Comparison of ENCODE assay signal across 22 cellular contexts in genomic region chr18:2625217-2625616, GRCh38.
"Had no signal": no experiment of that assay in that cellular context is flagged by ENCODE, and none has a peak within 500 bp of the region (broad histone marks: within the 10 kb centered on the region; RNA-seq: fewer than 3 reads in every experiment).

No MANE protein-coding gene starts in this region.

- H3K27ac Mint-ChIP-seq: activated CD8-positive, alpha-beta memory T cell treated with anti-CD3 and anti-CD28 coated beads, Interleukin-2, amount 10 ng/mL, durations not matched to agents 7 days and 5 days; endodermal cell; neural progenitor cell; T-helper 2 cell treated with Interferon-gamma antibody and Interleukin-4, amounts not matched to agents 5 μg/mL and 100 μg/mL, for 36 hours had no signal

- H3K27me3 Mint-ChIP-seq: activated CD8-positive, alpha-beta memory T cell treated with anti-CD3 and anti-CD28 coated beads, Interleukin-2, amount 10 ng/mL, durations not matched to agents 7 days and 5 days; naive thymus-derived CD8-positive, alpha-beta T cell had no signal

- H3K4me3 ChIP-seq: esophagus squamous epithelium, gastrocnemius medialis, left ventricle myocardium inferior, neural progenitor cell, sigmoid colon, upper lobe of left lung had no signal

- H3K4me2 ChIP-seq: neural progenitor cell had no signal

- FAIRE-seq: bronchial epithelial cell had no signal

- DNase-seq: activated CD4-positive, alpha-beta T cell treated with anti-CD3 and anti-CD28 coated beads, Interleukin-2, amount 50 U/mL, for 4 hours; activated CD4-positive, CD25-positive, alpha-beta regulatory T cell treated with anti-CD3 and anti-CD28 coated beads, Interleukin-2, amount 50 U/mL, for 72 hours; activated CD8-positive, alpha-beta memory T cell treated with anti-CD3 and anti-CD28 coated beads, Interleukin-2, amount 10 ng/mL, durations not matched to agents 7 days and 5 days; activated T-cell treated with anti-CD3 and anti-CD28 coated beads for 4 hours; amygdala; cerebellar nuclear complex; cortex of kidney; endodermal cell; esophagus squamous epithelium; gastrocnemius medialis; hippocampal formation; left ventricle myocardium inferior; naive thymus-derived CD8-positive, alpha-beta T cell; sigmoid colon; stimulated activated CD4-positive, alpha-beta T cell treated with anti-CD3 and anti-CD28 coated beads, Interleukin-2, amount 100 ng/mL, for 48 hours; stimulated activated CD8-positive, alpha-beta memory T cell treated with anti-CD3 and anti-CD28 coated beads, Interleukin-4, amount 100 ng/mL, for 48 hours; stimulated activated naive CD4-positive, alpha-beta T cell treated with Interleukin-2 at 50 U/mL for 16 hours had no signal

- H3K4me1 ChIP-seq: esophagus squamous epithelium, gastrocnemius medialis, left ventricle myocardium inferior, neural progenitor cell, sigmoid colon, upper lobe of left lung had no signal

- H3K36me3 ChIP-seq: esophagus squamous epithelium, gastrocnemius medialis, left ventricle myocardium inferior, neural progenitor cell, sigmoid colon, upper lobe of left lung had no signal

- H3K4me3 Mint-ChIP-seq: activated CD8-positive, alpha-beta memory T cell treated with anti-CD3 and anti-CD28 coated beads, Interleukin-2, amount 10 ng/mL, durations not matched to agents 7 days and 5 days; endodermal cell; naive thymus-derived CD8-positive, alpha-beta T cell; neural progenitor cell; T-helper 2 cell treated with Interferon-gamma antibody and Interleukin-4, amounts not matched to agents 5 μg/mL and 100 μg/mL, for 36 hours had no signal

- H3K27ac ChIP-seq: esophagus squamous epithelium, gastrocnemius medialis, left ventricle myocardium inferior, neural progenitor cell, sigmoid colon, upper lobe of left lung, VCaP had no signal

- H2AFZ ChIP-seq: neural progenitor cell had no signal

- H3K4me1 Mint-ChIP-seq: endodermal cell, neural progenitor cell had no signal

- H3K36me3 Mint-ChIP-seq: neural progenitor cell had no signal

- H3K9me3 ChIP-seq: esophagus squamous epithelium, gastrocnemius medialis, sigmoid colon, upper lobe of left lung had no signal

- ATAC-seq: activated CD8-positive, alpha-beta memory T cell treated with anti-CD3 and anti-CD28 coated beads, Interleukin-2, amount 10 ng/mL, durations not matched to agents 7 days and 5 days; gastrocnemius medialis; naive thymus-derived CD8-positive, alpha-beta T cell had no signal

- H3K9ac ChIP-seq: neural progenitor cell had no signal

- H3K27me3 ChIP-seq: esophagus squamous epithelium, gastrocnemius medialis, neural progenitor cell, sigmoid colon, upper lobe of left lung had no signal

- H3K9me3 Mint-ChIP-seq: endodermal cell; naive thymus-derived CD8-positive, alpha-beta T cell; neural progenitor cell had no signal
